19 cellular contexts compared by ENCODE assay signal in genomic region chr12:109759076-109759420, GRCh38. TPM values are rescaled to one million over a fixed set of nuclear protein-coding genes. Genes with fewer than 3 reads are reported as not detected.
DNase-seq lines count a peak whose midpoint lies in the region; ATAC-seq and TF ChIP-seq lines count a peak whose summit lies in the region.
"Had no signal": no experiment of that assay in that cellular context is flagged by ENCODE, and none has a peak within 500 bp of the region (broad histone marks: within the 10 kb centered on the region; RNA-seq: fewer than 3 reads in every experiment).

No MANE protein-coding gene starts in this region.

- 75 to 86% methylated on average over 1 to 4 of the region's 4 CpGs for WGBS in esophagus squamous epithelium, 2 donors

- H3K9me3 ChIP-seq in HEK293 (ENCODE audit: control insufficient read depth, insufficient read depth, low read depth, low read length) (no peaks in the 10 kb centered on the region), esophagus squamous epithelium (peaks cover 0 to 15% (median 8%) of the 10 kb centered on the region in 3 donors)

- intact Hi-C loops in activated naive CD4-positive, alpha-beta T cell treated with anti-CD3 and anti-CD28 coated beads for 36 hours (cut with micrococcal nuclease) = no loop called here
- intact Hi-C loops in sciatic nerve (cut with DNase I) (no loop called here), esophagus squamous epithelium (cut with DNase I) (no loop called here)

- no peak overlapping the region for H3K27ac Mint-ChIP-seq in activated naive CD4-positive, alpha-beta T cell treated with anti-CD3 and anti-CD28 coated beads for 36 hours
- no peak overlapping the region for H3K27ac Mint-ChIP-seq in chondrocyte (ENCODE audit: unreplicated experiment)
- H3K27ac Mint-ChIP-seq: effector memory CD8-positive, alpha-beta T cell; memory B cell; T-cell had no signal

- H3K4me3 Mint-ChIP-seq in activated naive CD4-positive, alpha-beta T cell treated with anti-CD3 and anti-CD28 coated beads for 36 hours = no peak overlapping the region
- H3K4me3 Mint-ChIP-seq in chondrocyte (ENCODE audit: unreplicated experiment) = no peak overlapping the region
- H3K4me3 Mint-ChIP-seq: effector memory CD8-positive, alpha-beta T cell; memory B cell; T-cell had no signal

- POLR2A ChIA-PET in HEK293 (lab: Yijun Ruan, JAX) = no interaction called here

- CTCF ChIA-PET in activated naive CD4-positive, alpha-beta T cell treated with anti-CD3 and anti-CD28 coated beads for 36 hours (lab: Charles Lee) = no interaction called here
- CTCF ChIA-PET in HEK293 (lab: Yijun Ruan, JAX) = no interaction called here

- no peak for ATAC-seq in sciatic nerve
- ATAC-seq in HG02981 (IDR thresholded peaks at IDR 0.05; ENCODE audit: unreplicated experiment) = no peak
- ATAC-seq: effector memory CD8-positive, alpha-beta T cell; gastroesophageal sphincter; T-cell had no signal

- no peaks in the 10 kb centered on the region for H3K27me3 Mint-ChIP-seq in activated naive CD4-positive, alpha-beta T cell treated with anti-CD3 and anti-CD28 coated beads for 36 hours (ENCODE audit: low read depth)
- H3K27me3 Mint-ChIP-seq in chondrocyte (ENCODE audit: low read depth) = no peaks in the 10 kb centered on the region

- peaks cover 0 to 13% (median 0%) of the 10 kb centered on the region in 4 donors for H3K27me3 ChIP-seq in esophagus squamous epithelium

- no peak for TF ChIP-seq POLR2A in esophagus squamous epithelium (IDR thresholded peaks at IDR 0.05)

- H3K27ac ChIP-seq in HEK293 (ENCODE audit: extremely low read depth, low read depth, low read length) = no peak overlapping the region
- H3K27ac ChIP-seq in esophagus squamous epithelium = no peak overlapping the region
- H3K27ac ChIP-seq: C4-2B, esophagus muscularis mucosa, gastroesophageal sphincter had no signal

- TF ChIP-seq CTCF in HEK293 (tag by site-specific recombination; IDR thresholded peaks at IDR 0.05) (no peak), chondrocyte (IDR thresholded peaks at IDR 0.05) (no peak), esophagus squamous epithelium (IDR thresholded peaks at IDR 0.05) (no peak)

- H3K36me3 Mint-ChIP-seq in activated naive CD4-positive, alpha-beta T cell treated with anti-CD3 and anti-CD28 coated beads for 36 hours (ENCODE audit: low read depth) = peaks cover 7% of the 10 kb centered on the region
- H3K36me3 Mint-ChIP-seq in chondrocyte (ENCODE audit: low read depth) = peaks cover 10% of the 10 kb centered on the region

- peak; percentile 3 for DNase-seq in activated naive CD4-positive, alpha-beta T cell treated with anti-CD3 and anti-CD28 coated beads for 36 hours
- no peak for DNase-seq in activated naive CD4-positive, alpha-beta T cell treated with anti-CD3 and anti-CD28 coated beads, Interleukin-2, amount 50 U/mL, for 16 hours
- DNase-seq in chondrocyte (ENCODE audit: low spot score) (peak; percentile 48), sciatic nerve (ENCODE audit: low spot score) (peak; percentile 38), esophagus squamous epithelium (lab: John Stamatoyannopoulos, UW) (no peak), NCI-H226 (no peak)
- DNase-seq: activated CD4-positive, alpha-beta T cell treated with anti-CD3 and anti-CD28 coated beads for 48 hours; effector memory CD8-positive, alpha-beta T cell; Karpas-422; NCI-H187 treated with DMSO at 0.1 percent for 48 hours; NCI-H345; SIG-M5 had no signal

- no peaks in the 10 kb centered on the region for H3K36me3 ChIP-seq in HEK293 (ENCODE audit: control insufficient read depth in 2 of 2, insufficient read depth in 1 of 2, low read length in 2 of 2)
- H3K36me3 ChIP-seq in esophagus squamous epithelium = no peaks in the 10 kb centered on the region
- H3K36me3 ChIP-seq: esophagus muscularis mucosa, gastroesophageal sphincter had no signal

- H3K4me1 Mint-ChIP-seq in activated naive CD4-positive, alpha-beta T cell treated with anti-CD3 and anti-CD28 coated beads for 36 hours (ENCODE audit: low read depth) = peaks cover 3% of the 10 kb centered on the region
- H3K4me1 Mint-ChIP-seq in chondrocyte (ENCODE audit: low read depth) = peaks cover 2% of the 10 kb centered on the region
- H3K4me1 Mint-ChIP-seq: memory B cell had no signal

- H3K4me3 ChIP-seq in HEK293 (ENCODE audit: low read depth, low read length) (no peak overlapping the region), esophagus squamous epithelium (no peak overlapping the region)
- H3K4me3 ChIP-seq: esophagus muscularis mucosa, gastroesophageal sphincter had no signal

- H3K4me1 ChIP-seq in HEK293 (ENCODE audit: control insufficient read depth, insufficient read depth, low read length) (no peaks in the 10 kb centered on the region), esophagus squamous epithelium (peaks cover 0 to 6% (median 0%) of the 10 kb centered on the region in 3 donors)
- H3K4me1 ChIP-seq: gastroesophageal sphincter had no signal

- peaks cover 27% of the 10 kb centered on the region for H3K9me3 Mint-ChIP-seq in activated naive CD4-positive, alpha-beta T cell treated with anti-CD3 and anti-CD28 coated beads for 36 hours
- H3K9me3 Mint-ChIP-seq in chondrocyte (ENCODE audit: low read depth) = peaks cover 24% of the 10 kb centered on the region

TF ChIP-seq in HEK293, 187 proteins besides CTCF, POLR2A, EP300 and RAD21:
- TF ChIP-seq ZIC2 (tag by site-specific recombination; IDR thresholded peaks at IDR 0.05) = peak; percentile 52; the same call in 1 of the 2 replicates
- no peak for TF ChIP-seq ZNF112 (tag by site-specific recombination; IDR thresholded peaks at IDR 0.05)
TF ChIP-seq in HEK293: peak in this region for 1.

RNA-seq across cellular contexts. Expression of gene FAM222A, which starts 45.4 kb away (rescaled TPM):
- under 1 TPM; 0.20 to 0.38 TPM for total RNA-seq in activated naive CD4-positive, alpha-beta T cell treated with anti-CD3 and anti-CD28 coated beads for 36 hours
- total RNA-seq in chondrocyte = 1.0 to 1.5 TPM (median 1.2 TPM) in 3 replicates
- total RNA-seq in sciatic nerve = 4.7 TPM
- 1 to 10 TPM in 3 of 4 donors, under 1 TPM in 1; 0.57 to 9.3 (median 5.0) TPM for total RNA-seq in esophagus squamous epithelium

Comparison
In these comparisons a context has a peak if more than half of its experiments do, and no peak if none do; other contexts are left out.
1. DNase-seq: peak in activated naive CD4-positive, alpha-beta T cell treated with anti-CD3 and anti-CD28 coated beads for 36 hours (single experiment), chondrocyte (single experiment) and sciatic nerve (single experiment); none in activated naive CD4-positive, alpha-beta T cell treated with anti-CD3 and anti-CD28 coated beads, Interleukin-2, amount 50 U/mL, for 16 hours (single experiment), esophagus squamous epithelium (single experiment) and NCI-H226 (single experiment).